Comparison of ENCODE assay signal across 8 cellular contexts in the genomic region with DNA sequence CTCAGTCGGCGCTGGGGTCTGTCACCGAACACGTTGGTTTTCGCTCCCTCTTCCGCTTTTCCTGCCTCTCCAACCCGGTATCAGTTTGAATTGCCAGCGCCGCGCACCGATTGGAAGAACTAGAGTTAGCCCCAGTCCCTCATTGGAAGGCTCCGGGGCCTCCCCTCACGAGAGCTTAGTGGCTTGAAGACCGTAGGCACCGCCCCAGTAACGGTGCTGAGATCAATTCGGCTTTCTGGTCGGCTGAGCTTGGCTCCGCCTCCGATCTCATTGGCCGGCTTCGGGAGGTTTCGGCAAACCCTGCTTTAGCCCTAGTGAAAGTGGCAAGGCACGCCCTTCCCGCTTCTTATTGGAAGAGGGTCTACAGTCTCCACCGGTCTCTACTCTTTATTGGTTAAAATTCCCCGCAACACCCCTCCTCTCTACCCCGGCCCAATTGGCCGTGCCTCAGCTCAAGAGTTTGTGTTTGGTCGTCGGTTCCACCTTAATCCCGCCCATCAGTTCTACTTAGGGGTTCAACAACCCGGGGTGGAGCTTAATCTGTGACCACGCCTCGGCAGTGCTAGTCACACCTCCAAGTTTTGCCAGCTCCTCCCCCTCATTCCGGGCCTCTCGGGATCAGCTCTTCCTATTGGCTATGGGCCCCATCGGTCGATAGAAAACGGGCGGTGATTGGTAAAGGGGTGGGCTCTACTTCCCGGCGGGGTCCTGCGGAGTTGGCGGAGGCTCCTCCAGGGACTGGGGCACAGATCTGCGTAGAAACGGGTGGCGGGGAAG. TPM values are rescaled to one million over a fixed set of nuclear protein-coding genes. Genes with fewer than 3 reads are reported as not detected.
DNase-seq lines count a peak whose midpoint lies in the region; ATAC-seq and TF ChIP-seq lines count a peak whose summit lies in the region.
"Not testable (repeated sequence)": the region's sequence is repeated elsewhere in the genome, so short reads cannot be mapped to it uniquely, and the experiment has no call there.

A gene (minus strand): TSS at position 63 of the 777 bp plus-strand sequence. CDS start 845 bp downstream, outside the sequence.

- H3K4me1 ChIP-seq in GM23338 (ENCODE audit: insufficient read depth), result not testable (repeated sequence)

- ATAC-seq in GM18502 (IDR thresholded peaks at IDR 0.05; ENCODE audit: poor library complexity, unreplicated experiment) (peak; percentile 85), GM19397 (IDR thresholded peaks at IDR 0.05; ENCODE audit: unreplicated experiment) (peak; percentile 81), GM23338 (peak; percentile 77), HG03060 (IDR thresholded peaks at IDR 0.05; ENCODE audit: low read depth, unreplicated experiment) (peak; percentile 83), HG03558 (IDR thresholded peaks at IDR 0.05; ENCODE audit: extremely low read depth, unreplicated experiment) (peak; percentile 80), Right ventricle myocardium superior (ENCODE audit: poor library complexity) (peak; percentile 89), sciatic nerve (peak; percentile 95)

- not testable (repeated sequence) for H3K36me3 Mint-ChIP-seq in GM23338 (ENCODE audit: low read depth); activated CD4-positive, alpha-beta memory T cell treated with anti-CD3 and anti-CD28 coated beads for 36 hours

- H3K36me3 ChIP-seq in GM23338 (ENCODE audit: insufficient read depth), result not testable (repeated sequence)

- not testable (repeated sequence) for H3F3A ChIP-seq in GM23338 (replicated peaks; ENCODE audit: low read depth)

- not testable (repeated sequence) for H3K4me1 Mint-ChIP-seq in GM23338; activated CD4-positive, alpha-beta memory T cell treated with anti-CD3 and anti-CD28 coated beads for 36 hours (ENCODE audit: low read depth)

- not testable (repeated sequence) for H2AFZ ChIP-seq in GM23338

- H3K27me3 Mint-ChIP-seq in GM23338 (ENCODE audit: insufficient read depth, low read depth, poor library complexity); activated CD4-positive, alpha-beta memory T cell treated with anti-CD3 and anti-CD28 coated beads for 36 hours: not testable (repeated sequence)

- POLR2A ChIA-PET in activated CD4-positive, alpha-beta memory T cell treated with anti-CD3 and anti-CD28 coated beads for 36 hours (lab: Charles Lee), result not testable (repeated sequence)

- CTCF ChIA-PET in activated CD4-positive, alpha-beta memory T cell treated with anti-CD3 and anti-CD28 coated beads for 36 hours (lab: Charles Lee), result not testable (repeated sequence)

- not testable (repeated sequence) for TF ChIP-seq CTCF in GM23338 (conservative IDR thresholded peaks at IDR 0.05; ENCODE audit: low read depth in 2 of 2)

- not testable (repeated sequence) for H3K27ac Mint-ChIP-seq in GM23338; activated CD4-positive, alpha-beta memory T cell treated with anti-CD3 and anti-CD28 coated beads for 36 hours

- not testable (repeated sequence) for H3K4me2 ChIP-seq in GM23338

- H3K27me3 ChIP-seq in GM23338 (ENCODE audit: insufficient read depth), result not testable (repeated sequence)

- H3K79me2 ChIP-seq in GM23338 (replicated peaks; ENCODE audit: insufficient read depth), result not testable (repeated sequence)

- intact Hi-C loops in activated CD4-positive, alpha-beta memory T cell treated with anti-CD3 and anti-CD28 coated beads for 36 hours (cut with micrococcal nuclease); Right ventricle myocardium superior (cut with DNase I); sciatic nerve (cut with DNase I): not testable (repeated sequence)

- H3K27ac ChIP-seq in GM23338 (ENCODE audit: low read depth), result not testable (repeated sequence)

- not testable (repeated sequence) for H4K20me1 ChIP-seq in GM23338 (replicated peaks; ENCODE audit: insufficient read depth)

- not testable (repeated sequence) for H3K4me3 ChIP-seq in GM23338

- H3K9me3 Mint-ChIP-seq in GM23338; activated CD4-positive, alpha-beta memory T cell treated with anti-CD3 and anti-CD28 coated beads for 36 hours: not testable (repeated sequence)

- H3K9me2 ChIP-seq in GM23338 (ENCODE audit: insufficient read depth), result not testable (repeated sequence)

- H3K4me3 Mint-ChIP-seq in GM23338; activated CD4-positive, alpha-beta memory T cell treated with anti-CD3 and anti-CD28 coated beads for 36 hours: not testable (repeated sequence)

- DNase-seq in GM23338 (ENCODE audit: low spot score); activated CD4-positive, alpha-beta memory T cell treated with anti-CD3 and anti-CD28 coated beads for 36 hours; Right ventricle myocardium superior; sciatic nerve (ENCODE audit: low spot score): not testable (repeated sequence)

RNA-seq across cellular contexts. Expression of the gene that starts here (rescaled TPM):
- 2.6 and 4.0 TPM in 2 replicates for total RNA-seq in GM23338 (2014; rRNA removed; shearing (Covaris generic))
- 10.2 and 11.4 TPM in 2 replicates for polyA plus RNA-seq in GM23338 (2016; fragmentation: Nextera tagmentation; extraction: Ambion mirVana)
- total RNA-seq in activated CD4-positive, alpha-beta memory T cell treated with anti-CD3 and anti-CD28 coated beads for 36 hours, result 10 to 100 TPM; 20.9 to 24.0 TPM
- not detected for total RNA-seq in Right ventricle myocardium superior
- not detected for total RNA-seq in sciatic nerve

Comparison
In these comparisons a context has a peak if more than half of its experiments do, and no peak if none do; other contexts are left out.
1. Peak in ATAC-seq in Right ventricle myocardium superior; RNA of the gene not detected or under 1 TPM.
2. Peak in ATAC-seq in sciatic nerve; RNA of the gene not detected or under 1 TPM.